In genomic region chr11:92920295-92920694, GRCh38 we compare ENCODE assay signal across 25 cellular contexts. TPM values are rescaled to one million over a fixed set of nuclear protein-coding genes. Genes with fewer than 3 reads are reported as not detected.
"Had no signal": no experiment of that assay in that cellular context is flagged by ENCODE, and none has a peak within 500 bp of the region (broad histone marks: within the 10 kb centered on the region; RNA-seq: fewer than 3 reads in every experiment).

No MANE protein-coding gene starts in this region.

- H3K4me3 ChIP-seq: dorsolateral prefrontal cortex, heart right ventricle, skin epidermis had no signal

- ATAC-seq: esophagus mucosa; heart right ventricle; left lobe of liver; naive thymus-derived CD4-positive, alpha-beta T cell; sciatic nerve had no signal

- DNase-seq: cortex of kidney; dorsolateral prefrontal cortex; effector CD8-positive, alpha-beta T cell; heart right ventricle; hypothalamus; islet precursor cell; mammary epithelial cell; naive thymus-derived CD4-positive, alpha-beta T cell; posterior cingulate gyrus; stimulated activated CD4-positive, alpha-beta T cell treated with anti-CD3 and anti-CD28 coated beads, Interleukin-2, amount 100 ng/mL, for 48 hours; stimulated activated naive CD4-positive, alpha-beta T cell treated with Interleukin-2 at 50 U/mL for 16 hours; trophoblast cell had no signal

- H3K36me3 ChIP-seq: heart right ventricle had no signal

- H3K27ac ChIP-seq: dorsolateral prefrontal cortex, heart right ventricle, skin epidermis had no signal

- H3K4me1 ChIP-seq: heart right ventricle had no signal

- H3K27me3 ChIP-seq: dorsolateral prefrontal cortex had no signal

RNA-seq across cellular contexts. Expression of gene MTNR1B, which starts 49.2 kb away (rescaled TPM):
- total RNA-seq: esophagus mucosa; fibroblast of lung; frontal cortex; glomerular endothelial cell; heart right ventricle; left lobe of liver; lower leg skin; mammary epithelial cell; mesenteric fat pad; mononuclear cell; naive thymus-derived CD4-positive, alpha-beta T cell; neural crest cell; pulmonary artery endothelial cell; sciatic nerve; urinary bladder had no signal
- polyA plus RNA-seq: fibroblast of lung; heart right ventricle; mammary epithelial cell; naive thymus-derived CD4-positive, alpha-beta T cell; urinary bladder had no signal
